15 cellular contexts compared by ENCODE assay signal in genomic region chr3:133717424-133717823, GRCh38. TPM values are rescaled to one million over a fixed set of nuclear protein-coding genes. Genes with fewer than 3 reads are reported as not detected.
"Had no signal": no experiment of that assay in that cellular context is flagged by ENCODE, and none has a peak within 500 bp of the region (broad histone marks: within the 10 kb centered on the region; RNA-seq: fewer than 3 reads in every experiment).

No MANE protein-coding gene starts in this region.

- H3K27ac ChIP-seq: brain microvascular endothelial cell, foreskin keratinocyte, heart left ventricle, right atrium auricular region, thoracic aorta, upper lobe of right lung had no signal

- H3K4me3 ChIP-seq: heart left ventricle, right atrium auricular region, thoracic aorta, upper lobe of right lung had no signal

- H3K27me3 ChIP-seq: heart left ventricle, right atrium auricular region, upper lobe of right lung had no signal

- DNase-seq: activated CD4-positive, alpha-beta T cell treated with anti-CD3 and anti-CD28 coated beads for 48 hours; activated CD8-positive, alpha-beta memory T cell treated with anti-CD3 and anti-CD28 coated beads, Interleukin-2, amount 50 U/mL, for 48 hours; activated gamma-delta T cell; activated T-cell treated with anti-CD3 and anti-CD28 coated beads, Interleukin-2, amount 50 U/mL, for 72 hours; brain microvascular endothelial cell; effector memory CD8-positive, alpha-beta T cell; foreskin keratinocyte; heart left ventricle; immature natural killer cell; small intestine; T-helper 2 cell; upper lobe of right lung had no signal

- H3K36me3 ChIP-seq: brain microvascular endothelial cell, heart left ventricle, right atrium auricular region, thoracic aorta, upper lobe of right lung had no signal

- H3K9me3 ChIP-seq: upper lobe of right lung had no signal

- ATAC-seq: activated T-cell treated with anti-CD3 and anti-CD28 coated beads, Interleukin-2, amount 50 U/mL, for 72 hours; effector memory CD8-positive, alpha-beta T cell; foreskin keratinocyte; heart left ventricle; natural killer cell treated with Interleukin-12 subunit alpha and Interleukin-12 subunit beta and Interleukin-15 and Interleukin-18, amount 100 ng/mL, for 72 hours; upper lobe of right lung had no signal

- H3K4me1 ChIP-seq: foreskin keratinocyte, heart left ventricle, right atrium auricular region, upper lobe of right lung had no signal

RNA-seq across cellular contexts. Expression of gene TF, which starts 28.8 kb away (rescaled TPM):
- polyA plus RNA-seq: immature natural killer cell had no signal
